ENCODE assay signal across 1 cellular context in the genomic region with DNA sequence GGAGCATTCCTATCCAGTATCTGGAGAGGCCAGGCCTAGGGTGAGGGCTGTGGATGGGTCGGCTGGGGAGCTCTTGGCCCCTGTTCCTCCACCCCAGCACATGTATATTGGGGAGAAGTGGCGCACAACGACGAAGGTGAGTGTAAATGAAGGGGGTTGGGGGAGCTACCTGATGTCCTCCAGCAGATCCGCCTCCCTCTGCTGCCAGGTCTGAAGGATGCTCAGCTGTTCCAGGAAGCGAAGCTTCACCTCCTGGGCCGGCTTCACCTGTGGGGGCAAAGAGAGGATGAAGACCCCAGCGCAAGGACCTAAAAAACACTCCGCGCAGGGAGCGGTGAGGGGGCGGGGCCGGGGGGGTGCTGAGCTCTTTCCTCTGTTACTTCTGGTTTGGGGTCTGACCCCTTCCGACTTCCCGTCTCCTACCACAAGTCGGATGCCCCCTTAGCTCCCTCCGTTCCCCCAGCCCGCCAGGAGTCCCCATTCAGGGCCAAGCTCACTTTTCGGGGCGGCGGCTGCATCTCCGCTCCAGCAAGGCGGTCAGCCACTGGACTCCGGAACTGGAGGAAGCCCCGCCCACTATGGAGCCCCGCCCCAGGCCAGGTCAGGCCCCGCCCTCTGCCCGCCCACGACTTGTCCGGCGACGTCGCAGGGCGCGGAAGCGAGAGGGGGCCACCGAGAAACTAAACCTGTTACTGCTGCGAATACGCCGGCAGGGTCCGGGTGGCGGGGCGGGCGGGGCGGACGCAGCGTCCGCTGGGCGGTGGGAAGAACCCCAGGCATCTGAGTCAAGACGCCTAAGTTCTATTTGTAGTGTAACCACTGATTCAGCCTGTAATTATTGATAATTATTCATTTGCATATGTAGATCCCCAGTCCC.
TF ChIP-seq lines count a peak whose summit lies in the region.

A gene (minus strand): TSS at position 568 of the 877 bp plus-strand sequence. CDS start 50 bp downstream, at position 518.

TF ChIP-seq in HepG2, 621 proteins besides CTCF, POLR2A, EP300 and RAD21 (continued from another document and continues in another):
- TF ChIP-seq, protein P1, sequence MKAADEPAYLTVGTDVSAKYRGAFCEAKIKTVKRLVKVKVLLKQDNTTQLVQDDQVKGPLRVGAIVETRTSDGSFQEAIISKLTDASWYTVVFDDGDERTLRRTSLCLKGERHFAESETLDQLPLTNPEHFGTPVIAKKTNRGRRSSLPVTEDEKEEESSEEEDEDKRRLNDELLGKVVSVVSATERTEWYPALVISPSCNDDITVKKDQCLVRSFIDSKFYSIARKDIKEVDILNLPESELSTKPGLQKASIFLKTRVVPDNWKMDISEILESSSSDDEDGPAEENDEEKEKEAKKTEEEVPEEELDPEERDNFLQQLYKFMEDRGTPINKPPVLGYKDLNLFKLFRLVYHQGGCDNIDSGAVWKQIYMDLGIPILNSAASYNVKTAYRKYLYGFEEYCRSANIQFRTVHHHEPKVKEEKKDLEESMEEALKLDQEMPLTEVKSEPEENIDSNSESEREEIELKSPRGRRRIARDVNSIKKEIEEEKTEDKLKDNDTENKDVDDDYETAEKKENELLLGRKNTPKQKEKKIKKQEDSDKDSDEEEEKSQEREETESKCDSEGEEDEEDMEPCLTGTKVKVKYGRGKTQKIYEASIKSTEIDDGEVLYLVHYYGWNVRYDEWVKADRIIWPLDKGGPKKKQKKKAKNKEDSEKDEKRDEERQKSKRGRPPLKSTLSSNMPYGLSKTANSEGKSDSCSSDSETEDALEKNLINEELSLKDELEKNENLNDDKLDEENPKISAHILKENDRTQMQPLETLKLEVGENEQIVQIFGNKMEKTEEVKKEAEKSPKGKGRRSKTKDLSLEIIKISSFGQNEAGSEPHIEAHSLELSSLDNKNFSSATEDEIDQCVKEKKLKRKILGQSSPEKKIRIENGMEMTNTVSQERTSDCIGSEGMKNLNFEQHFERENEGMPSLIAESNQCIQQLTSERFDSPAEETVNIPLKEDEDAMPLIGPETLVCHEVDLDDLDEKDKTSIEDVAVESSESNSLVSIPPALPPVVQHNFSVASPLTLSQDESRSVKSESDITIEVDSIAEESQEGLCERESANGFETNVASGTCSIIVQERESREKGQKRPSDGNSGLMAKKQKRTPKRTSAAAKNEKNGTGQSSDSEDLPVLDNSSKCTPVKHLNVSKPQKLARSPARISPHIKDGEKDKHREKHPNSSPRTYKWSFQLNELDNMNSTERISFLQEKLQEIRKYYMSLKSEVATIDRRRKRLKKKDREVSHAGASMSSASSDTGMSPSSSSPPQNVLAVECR (CRISPR knock-in tag; IDR thresholded peaks at IDR 0.05; ENCODE audit: borderline replicate concordance): peak; percentile 52; the same call in 1 of the 2 replicates
- TF ChIP-seq, protein P2, sequence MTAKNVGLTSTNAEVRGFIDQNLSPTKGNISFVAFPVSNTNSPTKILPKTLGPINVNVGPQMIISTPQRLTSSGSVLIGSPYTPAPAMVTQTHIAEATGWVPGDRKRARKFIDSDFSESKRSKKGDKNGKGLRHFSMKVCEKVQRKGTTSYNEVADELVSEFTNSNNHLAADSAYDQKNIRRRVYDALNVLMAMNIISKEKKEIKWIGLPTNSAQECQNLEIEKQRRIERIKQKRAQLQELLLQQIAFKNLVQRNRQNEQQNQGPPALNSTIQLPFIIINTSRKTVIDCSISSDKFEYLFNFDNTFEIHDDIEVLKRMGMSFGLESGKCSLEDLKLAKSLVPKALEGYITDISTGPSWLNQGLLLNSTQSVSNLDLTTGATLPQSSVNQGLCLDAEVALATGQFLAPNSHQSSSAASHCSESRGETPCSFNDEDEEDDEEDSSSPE (CRISPR knock-in tag; IDR thresholded peaks at IDR 0.05): no peak
- TF ChIP-seq, protein P3, sequence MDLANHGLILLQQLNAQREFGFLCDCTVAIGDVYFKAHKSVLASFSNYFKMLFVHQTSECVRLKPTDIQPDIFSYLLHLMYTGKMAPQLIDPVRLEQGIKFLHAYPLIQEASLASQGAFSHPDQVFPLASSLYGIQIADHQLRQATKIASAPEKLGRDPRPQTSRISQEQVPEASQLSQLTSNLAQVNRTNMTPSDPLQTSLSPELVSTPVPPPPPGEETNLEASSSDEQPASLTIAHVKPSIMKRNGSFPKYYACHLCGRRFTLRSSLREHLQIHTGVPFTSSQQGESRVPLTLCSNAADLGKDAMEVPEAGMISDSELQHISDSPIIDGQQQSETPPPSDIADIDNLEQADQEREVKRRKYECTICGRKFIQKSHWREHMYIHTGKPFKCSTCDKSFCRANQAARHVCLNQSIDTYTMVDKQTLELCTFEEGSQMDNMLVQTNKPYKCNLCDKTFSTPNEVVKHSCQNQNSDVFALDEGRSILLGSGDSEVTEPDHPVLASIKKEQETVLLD (CRISPR knock-in tag; IDR thresholded peaks at IDR 0.05; ENCODE audit: low read depth): no peak
- no peak for TF ChIP-seq MAF1 (CRISPR knock-in tag; IDR thresholded peaks at IDR 0.05; ENCODE audit: borderline replicate concordance)
- no peak for TF ChIP-seq ZNF232 (CRISPR knock-in tag; IDR thresholded peaks at IDR 0.05; ENCODE audit: borderline replicate concordance)
- no peak for TF ChIP-seq ZNF557 (CRISPR knock-in tag; IDR thresholded peaks at IDR 0.05)
- peak; percentile 23; the same call in 1 of the 2 replicates for TF ChIP-seq YEATS2 (CRISPR knock-in tag; IDR thresholded peaks at IDR 0.05; ENCODE audit: borderline replicate concordance)
- TF ChIP-seq NFIC (IDR thresholded peaks at IDR 0.05; ENCODE audit: low read length): no peak
- TF ChIP-seq ZNF260 (CRISPR knock-in tag; IDR thresholded peaks at IDR 0.05; ENCODE audit: borderline replicate concordance, low read depth): no peak
- no peak for TF ChIP-seq ZNF7 (CRISPR knock-in tag; IDR thresholded peaks at IDR 0.05)
- TF ChIP-seq SAP130 (CRISPR knock-in tag; IDR thresholded peaks at IDR 0.05; ENCODE audit: low read depth): peak; percentile 55
- TF ChIP-seq WIZ (CRISPR knock-in tag; IDR thresholded peaks at IDR 0.05): no peak
- no peak for TF ChIP-seq TBX3 (IDR thresholded peaks at IDR 0.05; ENCODE audit: borderline replicate concordance)
- TF ChIP-seq CHCHD3 (CRISPR knock-in tag; IDR thresholded peaks at IDR 0.05): no peak
- 0 out of 2 replicates have a peak, but pooled peaks have one; percentile 44 for TF ChIP-seq ZNF792 (CRISPR knock-in tag; IDR thresholded peaks at IDR 0.05)
- TF ChIP-seq FOSL2 (CRISPR knock-in tag; IDR thresholded peaks at IDR 0.05): no peak
- peak; percentile 79 for TF ChIP-seq ZNF501 (CRISPR knock-in tag; IDR thresholded peaks at IDR 0.05)
- peak; percentile 53; the same call in 1 of the 2 replicates for TF ChIP-seq SALL1 (CRISPR knock-in tag; IDR thresholded peaks at IDR 0.05)
- peak; percentile 28; the same call in 1 of the 2 replicates for TF ChIP-seq SIN3A (IDR thresholded peaks at IDR 0.05; ENCODE audit: borderline replicate concordance, low read depth, low read length)
- peak; percentile 23 for TF ChIP-seq YY1 (IDR thresholded peaks at IDR 0.05; ENCODE audit: insufficient read depth, insufficient replicate concordance, low read depth, low read length)
- TF ChIP-seq, protein P4, sequence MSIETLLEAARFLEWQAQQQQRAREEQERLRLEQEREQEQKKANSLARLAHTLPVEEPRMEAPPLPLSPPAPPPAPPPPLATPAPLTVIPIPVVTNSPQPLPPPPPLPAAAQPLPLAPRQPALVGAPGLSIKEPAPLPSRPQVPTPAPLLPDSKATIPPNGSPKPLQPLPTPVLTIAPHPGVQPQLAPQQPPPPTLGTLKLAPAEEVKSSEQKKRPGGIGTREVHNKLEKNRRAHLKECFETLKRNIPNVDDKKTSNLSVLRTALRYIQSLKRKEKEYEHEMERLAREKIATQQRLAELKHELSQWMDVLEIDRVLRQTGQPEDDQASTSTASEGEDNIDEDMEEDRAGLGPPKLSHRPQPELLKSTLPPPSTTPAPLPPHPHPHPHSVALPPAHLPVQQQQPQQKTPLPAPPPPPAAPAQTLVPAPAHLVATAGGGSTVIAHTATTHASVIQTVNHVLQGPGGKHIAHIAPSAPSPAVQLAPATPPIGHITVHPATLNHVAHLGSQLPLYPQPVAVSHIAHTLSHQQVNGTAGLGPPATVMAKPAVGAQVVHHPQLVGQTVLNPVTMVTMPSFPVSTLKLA (IDR thresholded peaks at IDR 0.05): no peak
- TF ChIP-seq, protein P5, sequence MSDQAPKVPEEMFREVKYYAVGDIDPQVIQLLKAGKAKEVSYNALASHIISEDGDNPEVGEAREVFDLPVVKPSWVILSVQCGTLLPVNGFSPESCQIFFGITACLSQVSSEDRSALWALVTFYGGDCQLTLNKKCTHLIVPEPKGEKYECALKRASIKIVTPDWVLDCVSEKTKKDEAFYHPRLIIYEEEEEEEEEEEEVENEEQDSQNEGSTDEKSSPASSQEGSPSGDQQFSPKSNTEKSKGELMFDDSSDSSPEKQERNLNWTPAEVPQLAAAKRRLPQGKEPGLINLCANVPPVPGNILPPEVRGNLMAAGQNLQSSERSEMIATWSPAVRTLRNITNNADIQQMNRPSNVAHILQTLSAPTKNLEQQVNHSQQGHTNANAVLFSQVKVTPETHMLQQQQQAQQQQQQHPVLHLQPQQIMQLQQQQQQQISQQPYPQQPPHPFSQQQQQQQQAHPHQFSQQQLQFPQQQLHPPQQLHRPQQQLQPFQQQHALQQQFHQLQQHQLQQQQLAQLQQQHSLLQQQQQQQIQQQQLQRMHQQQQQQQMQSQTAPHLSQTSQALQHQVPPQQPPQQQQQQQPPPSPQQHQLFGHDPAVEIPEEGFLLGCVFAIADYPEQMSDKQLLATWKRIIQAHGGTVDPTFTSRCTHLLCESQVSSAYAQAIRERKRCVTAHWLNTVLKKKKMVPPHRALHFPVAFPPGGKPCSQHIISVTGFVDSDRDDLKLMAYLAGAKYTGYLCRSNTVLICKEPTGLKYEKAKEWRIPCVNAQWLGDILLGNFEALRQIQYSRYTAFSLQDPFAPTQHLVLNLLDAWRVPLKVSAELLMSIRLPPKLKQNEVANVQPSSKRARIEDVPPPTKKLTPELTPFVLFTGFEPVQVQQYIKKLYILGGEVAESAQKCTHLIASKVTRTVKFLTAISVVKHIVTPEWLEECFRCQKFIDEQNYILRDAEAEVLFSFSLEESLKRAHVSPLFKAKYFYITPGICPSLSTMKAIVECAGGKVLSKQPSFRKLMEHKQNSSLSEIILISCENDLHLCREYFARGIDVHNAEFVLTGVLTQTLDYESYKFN (CRISPR knock-in tag; conservative IDR thresholded peaks at IDR 0.05): peak; percentile 37; the same call in 1 of the 2 replicates
- TF ChIP-seq ZNF335 (CRISPR knock-in tag; IDR thresholded peaks at IDR 0.05): no peak
- no peak for TF ChIP-seq ZNF496 (CRISPR knock-in tag; IDR thresholded peaks at IDR 0.05; ENCODE audit: insufficient replicate concordance)
- TF ChIP-seq SP5 (CRISPR knock-in tag; IDR thresholded peaks at IDR 0.05; ENCODE audit: borderline replicate concordance, low read depth): peak; percentile 44
- 0 out of 2 replicates have a peak, but pooled peaks have one; percentile 36 for TF ChIP-seq GATA4 (IDR thresholded peaks at IDR 0.05; ENCODE audit: borderline replicate concordance, low read depth)
- no peak for TF ChIP-seq ZMYM3 (CRISPR knock-in tag; IDR thresholded peaks at IDR 0.05)
- no peak for TF ChIP-seq KLF12 (CRISPR knock-in tag; IDR thresholded peaks at IDR 0.05; ENCODE audit: borderline replicate concordance)
- no peak for TF ChIP-seq JUND (CRISPR knock-in tag; IDR thresholded peaks at IDR 0.05)
- no peak for TF ChIP-seq ZNF143 (CRISPR knock-in tag; IDR thresholded peaks at IDR 0.05)
- no peak for TF ChIP-seq KLF9 (CRISPR knock-in tag; IDR thresholded peaks at IDR 0.05; ENCODE audit: low read depth)
- TF ChIP-seq, protein P6, sequence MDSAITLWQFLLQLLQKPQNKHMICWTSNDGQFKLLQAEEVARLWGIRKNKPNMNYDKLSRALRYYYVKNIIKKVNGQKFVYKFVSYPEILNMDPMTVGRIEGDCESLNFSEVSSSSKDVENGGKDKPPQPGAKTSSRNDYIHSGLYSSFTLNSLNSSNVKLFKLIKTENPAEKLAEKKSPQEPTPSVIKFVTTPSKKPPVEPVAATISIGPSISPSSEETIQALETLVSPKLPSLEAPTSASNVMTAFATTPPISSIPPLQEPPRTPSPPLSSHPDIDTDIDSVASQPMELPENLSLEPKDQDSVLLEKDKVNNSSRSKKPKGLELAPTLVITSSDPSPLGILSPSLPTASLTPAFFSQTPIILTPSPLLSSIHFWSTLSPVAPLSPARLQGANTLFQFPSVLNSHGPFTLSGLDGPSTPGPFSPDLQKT (CRISPR knock-in tag; IDR thresholded peaks at IDR 0.05; ENCODE audit: borderline replicate concordance): no peak
- TF ChIP-seq, protein P7, sequence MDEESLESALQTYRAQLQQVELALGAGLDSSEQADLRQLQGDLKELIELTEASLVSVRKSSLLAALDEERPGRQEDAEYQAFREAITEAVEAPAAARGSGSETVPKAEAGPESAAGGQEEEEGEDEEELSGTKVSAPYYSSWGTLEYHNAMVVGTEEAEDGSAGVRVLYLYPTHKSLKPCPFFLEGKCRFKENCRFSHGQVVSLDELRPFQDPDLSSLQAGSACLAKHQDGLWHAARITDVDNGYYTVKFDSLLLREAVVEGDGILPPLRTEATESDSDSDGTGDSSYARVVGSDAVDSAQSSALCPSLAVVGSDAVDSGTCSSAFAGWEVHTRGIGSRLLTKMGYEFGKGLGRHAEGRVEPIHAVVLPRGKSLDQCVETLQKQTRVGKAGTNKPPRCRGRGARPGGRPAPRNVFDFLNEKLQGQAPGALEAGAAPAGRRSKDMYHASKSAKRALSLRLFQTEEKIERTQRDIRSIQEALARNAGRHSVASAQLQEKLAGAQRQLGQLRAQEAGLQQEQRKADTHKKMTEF (CRISPR knock-in tag; IDR thresholded peaks at IDR 0.05): peak; percentile 25; the same call in 1 of the 2 replicates
- TF ChIP-seq ZNF605 (CRISPR knock-in tag; IDR thresholded peaks at IDR 0.05): no peak
- TF ChIP-seq SP4 (CRISPR knock-in tag; IDR thresholded peaks at IDR 0.05): peak; percentile 72
- TF ChIP-seq, protein P8, sequence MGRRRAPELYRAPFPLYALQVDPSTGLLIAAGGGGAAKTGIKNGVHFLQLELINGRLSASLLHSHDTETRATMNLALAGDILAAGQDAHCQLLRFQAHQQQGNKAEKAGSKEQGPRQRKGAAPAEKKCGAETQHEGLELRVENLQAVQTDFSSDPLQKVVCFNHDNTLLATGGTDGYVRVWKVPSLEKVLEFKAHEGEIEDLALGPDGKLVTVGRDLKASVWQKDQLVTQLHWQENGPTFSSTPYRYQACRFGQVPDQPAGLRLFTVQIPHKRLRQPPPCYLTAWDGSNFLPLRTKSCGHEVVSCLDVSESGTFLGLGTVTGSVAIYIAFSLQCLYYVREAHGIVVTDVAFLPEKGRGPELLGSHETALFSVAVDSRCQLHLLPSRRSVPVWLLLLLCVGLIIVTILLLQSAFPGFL (CRISPR knock-in tag; IDR thresholded peaks at IDR 0.05): no peak
- TF ChIP-seq ZNF121 (CRISPR knock-in tag; IDR thresholded peaks at IDR 0.05): no peak
